1 cellular context compared by ENCODE assay signal in the genomic region with DNA sequence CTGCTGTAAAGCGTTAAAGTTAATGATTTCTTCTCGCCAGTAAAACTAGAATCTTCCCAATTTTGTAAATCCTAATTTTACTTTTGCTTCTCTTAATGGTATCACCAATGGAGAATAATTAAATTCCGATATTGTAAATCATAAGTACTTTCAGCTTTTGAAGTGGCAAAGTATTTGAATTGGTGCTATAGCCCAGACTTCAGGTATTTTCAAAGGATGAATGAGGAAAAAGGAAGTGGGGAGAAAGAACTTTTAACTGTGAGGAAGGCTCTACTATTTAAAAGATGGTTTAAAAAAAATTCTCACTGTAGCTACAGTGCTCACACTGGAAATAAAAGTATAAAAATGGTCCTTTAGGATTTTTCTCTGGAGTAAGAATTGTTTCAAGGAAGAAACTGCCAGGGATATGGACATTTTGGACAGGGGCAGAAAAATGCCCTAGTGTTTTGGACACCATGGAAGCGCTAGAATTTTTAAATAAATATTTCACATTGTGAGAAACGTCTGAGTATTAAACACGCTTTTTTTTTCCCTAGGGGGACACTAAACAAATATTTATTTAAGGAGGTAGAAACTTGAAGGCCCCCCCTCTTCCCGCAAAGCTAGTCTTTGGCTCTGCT.
TF ChIP-seq lines count a peak whose summit lies in the region.

No MANE protein-coding gene starts in this region.

TF ChIP-seq in HEK293, 187 proteins besides CTCF, POLR2A, EP300 and RAD21 (continued from another document):
- TF ChIP-seq, protein P1, sequence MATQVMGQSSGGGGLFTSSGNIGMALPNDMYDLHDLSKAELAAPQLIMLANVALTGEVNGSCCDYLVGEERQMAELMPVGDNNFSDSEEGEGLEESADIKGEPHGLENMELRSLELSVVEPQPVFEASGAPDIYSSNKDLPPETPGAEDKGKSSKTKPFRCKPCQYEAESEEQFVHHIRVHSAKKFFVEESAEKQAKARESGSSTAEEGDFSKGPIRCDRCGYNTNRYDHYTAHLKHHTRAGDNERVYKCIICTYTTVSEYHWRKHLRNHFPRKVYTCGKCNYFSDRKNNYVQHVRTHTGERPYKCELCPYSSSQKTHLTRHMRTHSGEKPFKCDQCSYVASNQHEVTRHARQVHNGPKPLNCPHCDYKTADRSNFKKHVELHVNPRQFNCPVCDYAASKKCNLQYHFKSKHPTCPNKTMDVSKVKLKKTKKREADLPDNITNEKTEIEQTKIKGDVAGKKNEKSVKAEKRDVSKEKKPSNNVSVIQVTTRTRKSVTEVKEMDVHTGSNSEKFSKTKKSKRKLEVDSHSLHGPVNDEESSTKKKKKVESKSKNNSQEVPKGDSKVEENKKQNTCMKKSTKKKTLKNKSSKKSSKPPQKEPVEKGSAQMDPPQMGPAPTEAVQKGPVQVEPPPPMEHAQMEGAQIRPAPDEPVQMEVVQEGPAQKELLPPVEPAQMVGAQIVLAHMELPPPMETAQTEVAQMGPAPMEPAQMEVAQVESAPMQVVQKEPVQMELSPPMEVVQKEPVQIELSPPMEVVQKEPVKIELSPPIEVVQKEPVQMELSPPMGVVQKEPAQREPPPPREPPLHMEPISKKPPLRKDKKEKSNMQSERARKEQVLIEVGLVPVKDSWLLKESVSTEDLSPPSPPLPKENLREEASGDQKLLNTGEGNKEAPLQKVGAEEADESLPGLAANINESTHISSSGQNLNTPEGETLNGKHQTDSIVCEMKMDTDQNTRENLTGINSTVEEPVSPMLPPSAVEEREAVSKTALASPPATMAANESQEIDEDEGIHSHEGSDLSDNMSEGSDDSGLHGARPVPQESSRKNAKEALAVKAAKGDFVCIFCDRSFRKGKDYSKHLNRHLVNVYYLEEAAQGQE (tag by site-specific recombination; IDR thresholded peaks at IDR 0.05), result 0 out of 2 replicates have a peak, but pooled peaks have one; percentile 17
- TF ChIP-seq ZNF292 (tag by site-specific recombination; IDR thresholded peaks at IDR 0.05; ENCODE audit: borderline replicate concordance, low read depth), result no peak
